8 cellular contexts compared by ENCODE assay signal in the genomic region with DNA sequence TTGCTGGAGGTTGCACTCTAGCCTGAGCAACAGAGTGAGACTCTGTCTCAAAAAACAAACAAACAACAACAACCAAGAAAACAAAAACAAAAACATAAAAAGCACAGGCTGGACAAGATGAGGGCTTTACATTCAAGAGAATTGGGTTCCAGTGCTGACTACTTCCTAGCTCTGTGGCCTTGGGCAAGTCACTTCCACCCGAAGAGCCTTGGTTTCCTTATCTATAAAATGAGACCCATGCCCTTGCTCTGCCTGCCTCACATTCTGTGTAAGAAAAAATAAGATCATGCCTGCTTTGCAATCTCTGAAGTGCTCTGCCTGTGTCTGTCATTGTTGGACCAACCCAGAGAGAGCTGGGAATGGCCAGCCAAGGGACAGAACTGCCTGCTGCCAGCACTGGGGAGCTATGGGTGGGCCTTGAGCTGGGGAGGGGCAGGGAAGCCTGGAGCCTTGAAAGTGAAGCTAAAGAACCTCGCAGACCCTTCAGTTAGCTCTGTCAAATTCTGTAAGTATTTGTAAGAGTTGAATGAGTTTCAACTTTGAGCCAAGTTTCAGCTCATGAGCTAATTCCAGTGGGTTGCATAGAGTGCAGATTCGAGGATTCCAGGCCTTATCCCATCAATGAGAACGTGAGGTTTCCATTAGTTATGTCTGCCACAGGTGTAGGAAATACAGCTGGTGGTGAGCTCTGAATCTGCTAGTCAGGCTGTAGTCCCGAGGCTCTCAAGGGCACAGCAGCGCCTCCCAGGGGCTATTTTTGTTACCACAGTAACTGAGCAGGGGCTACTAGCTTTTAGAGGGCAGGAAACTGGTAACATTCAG.
DNase-seq lines count a peak whose midpoint lies in the region; ATAC-seq and TF ChIP-seq lines count a peak whose summit lies in the region.

No MANE protein-coding gene starts in this region.

- no peaks in the 10 kb centered on the region for H3K27me3 ChIP-seq in iPS DF 6.9 (ENCODE audit: control insufficient read depth, insufficient read depth, low read length)

- peaks cover 4 to 5% of the 10 kb centered on the region in 2 donors for H3K9me3 Mint-ChIP-seq in activated T-cell treated with anti-CD3 and anti-CD28 coated beads, Interleukin-2, amount 50 U/mL, for 72 hours

- H3K4me1 Mint-ChIP-seq in activated T-cell treated with anti-CD3 and anti-CD28 coated beads, Interleukin-2, amount 50 U/mL, for 72 hours (ENCODE audit: low read depth) = no peaks in the 10 kb centered on the region

- peak; percentile 61 to 77 for ATAC-seq in activated T-cell treated with anti-CD3 and anti-CD28 coated beads, Interleukin-2, amount 50 U/mL, for 72 hours (replicated peaks in 1 of 2)
- ATAC-seq in GM18519 (IDR thresholded peaks at IDR 0.05; ENCODE audit: low FRiP score, unreplicated experiment) = no peak

- no CpG with 5 or more reads among the region's 6 CpGs for WGBS in iPS DF 6.9 (ENCODE audit: insufficient coverage, insufficient read length)

- peak; percentile 68 for TF ChIP-seq CTCF in GM12874 (IDR thresholded peaks at IDR 0.05; ENCODE audit: insufficient read depth, low read depth, low read length)

- H3K27ac ChIP-seq in iPS DF 6.9 (ENCODE audit: low read length) (no peak overlapping the region), substantia nigra (ENCODE audit: low read depth, low read length, poor library complexity, severe bottlenecking) (no peak overlapping the region)

- no peak overlapping the region for H3K4me3 ChIP-seq in iPS DF 6.9 (ENCODE audit: low read length)

- 0 out of 2 replicates have a peak, but pooled peaks cover 1% of the 10 kb centered on the region for H3K4me1 ChIP-seq in iPS DF 6.9 (ENCODE audit: control insufficient read depth, insufficient read depth, low read length)

- no peak overlapping the region for H3K27ac Mint-ChIP-seq in activated T-cell treated with anti-CD3 and anti-CD28 coated beads, Interleukin-2, amount 50 U/mL, for 72 hours

- H3K36me3 Mint-ChIP-seq in activated T-cell treated with anti-CD3 and anti-CD28 coated beads, Interleukin-2, amount 50 U/mL, for 72 hours (ENCODE audit: insufficient read depth in 2 of 2) = no peaks in the 10 kb centered on the region

- no peaks in the 10 kb centered on the region for H3K36me3 ChIP-seq in iPS DF 6.9 (ENCODE audit: control insufficient read depth, insufficient read depth, low read length)

- no peaks in the 10 kb centered on the region for H3K9me3 ChIP-seq in iPS DF 6.9 (ENCODE audit: control insufficient read depth, insufficient read depth, low read length)

- peaks cover 36% of the 10 kb centered on the region for H3K27me3 Mint-ChIP-seq in activated T-cell treated with anti-CD3 and anti-CD28 coated beads, Interleukin-2, amount 50 U/mL, for 72 hours (ENCODE audit: low read depth)

- H3K4me3 Mint-ChIP-seq in activated T-cell treated with anti-CD3 and anti-CD28 coated beads, Interleukin-2, amount 50 U/mL, for 72 hours = no peak overlapping the region

- DNase-seq in Ammon's horn (ENCODE audit: low spot score) (peak; percentile 24), NCI-H526 (lab: John Stamatoyannopoulos, UW) (peak; percentile 90 to 95), iPS DF 6.9 (ENCODE audit: low read depth, low spot score) (peak; percentile 85), substantia nigra (lab: John Stamatoyannopoulos, UW) (peak in 30 of 49 donors; percentile 1 to 55 (median 25)), DMS79 (lab: John Stamatoyannopoulos, UW) (no peak)
- peak; percentile 65 to 67 for DNase-seq in activated T-cell treated with anti-CD3 and anti-CD28 coated beads, Interleukin-2, amount 50 U/mL, for 72 hours
